Comparison of ENCODE assay signal across 8 cellular contexts in the genomic region with DNA sequence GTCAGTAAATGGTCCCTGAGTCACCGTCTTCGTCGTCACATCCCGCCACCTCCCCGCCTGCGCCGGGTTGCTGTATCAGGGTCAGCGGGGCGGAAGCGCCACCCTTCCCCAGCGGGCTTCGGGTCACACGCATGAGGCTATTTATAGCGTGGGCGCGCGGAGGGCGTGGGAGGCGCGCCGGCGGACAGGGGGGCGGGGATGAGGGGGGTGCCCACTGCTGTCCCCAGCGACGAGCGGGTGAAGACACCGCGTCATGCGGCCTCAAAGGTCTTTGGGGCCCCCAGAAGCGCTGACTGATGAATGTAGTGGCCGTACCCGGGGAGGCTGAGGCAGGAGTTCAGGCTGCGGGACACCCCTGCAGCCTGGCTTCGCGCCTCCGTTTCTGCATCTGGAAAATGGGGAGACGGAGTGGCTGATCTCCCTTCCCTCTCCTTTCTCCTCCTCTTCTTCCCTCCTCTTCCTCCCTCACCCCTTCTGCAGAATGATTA. TPM values are rescaled to one million over a fixed set of nuclear protein-coding genes. Genes with fewer than 3 reads are reported as not detected.
DNase-seq lines count a peak whose midpoint lies in the region; ATAC-seq, FAIRE-seq and TF ChIP-seq lines count a peak whose summit lies in the region.

No MANE protein-coding gene starts in this region.

- H3K4me1 ChIP-seq in OCI-LY7 (ENCODE audit: insufficient read depth, low read length, poor library complexity, severe bottlenecking) (no peaks in the 10 kb centered on the region), right atrium auricular region (peaks cover 0 to 12% of the 10 kb centered on the region in 2 donors), gastrocnemius medialis (peaks cover 7 to 12% of the 10 kb centered on the region in 2 donors)

- no peak overlapping the region for H3K4me3 ChIP-seq in OCI-LY7 (ENCODE audit: low read depth, low read length, poor library complexity, severe bottlenecking)
- H3K4me3 ChIP-seq in right atrium auricular region = peak overlapping the region; percentile 19 to 38
- H3K4me3 ChIP-seq in gastrocnemius medialis = peak overlapping the region; percentile 23 to 43 (median 38)

- H3K9me3 ChIP-seq in OCI-LY7 (ENCODE audit: low read length) (no peaks in the 10 kb centered on the region), right atrium auricular region (no peaks in the 10 kb centered on the region), gastrocnemius medialis (no peaks in the 10 kb centered on the region)

- no peak overlapping the region for H3K27ac Mint-ChIP-seq in activated naive CD4-positive, alpha-beta T cell treated with anti-CD3 and anti-CD28 coated beads, Interleukin-2, amount 50 U/mL, for 72 hours

- H2AFZ ChIP-seq in OCI-LY7 (ENCODE audit: low read length) = no peak overlapping the region

- H3K36me3 Mint-ChIP-seq in activated naive CD4-positive, alpha-beta T cell treated with anti-CD3 and anti-CD28 coated beads, Interleukin-2, amount 50 U/mL, for 72 hours = no peaks in the 10 kb centered on the region

- no peaks in the 10 kb centered on the region for H3K9me3 Mint-ChIP-seq in activated naive CD4-positive, alpha-beta T cell treated with anti-CD3 and anti-CD28 coated beads, Interleukin-2, amount 50 U/mL, for 72 hours

- H3K27ac ChIP-seq in OCI-LY7 (ENCODE audit: low read depth, low read length, poor library complexity, severe bottlenecking) (no peak overlapping the region), right atrium auricular region (peak overlapping the region in 1 of 2 donors; percentile 17), gastrocnemius medialis (no peak overlapping the region)

- no peaks in the 10 kb centered on the region for H4K20me1 ChIP-seq in OCI-LY7 (ENCODE audit: insufficient read depth, low read length)

- no TSS peak for BruUV-seq in OCI-LY7 (replicated peaks; lab: Mats Ljungman, UMichigan)

- no peaks in the 10 kb centered on the region for H3K79me2 ChIP-seq in OCI-LY7 (ENCODE audit: insufficient read depth, low read depth, low read length)

- intact Hi-C loops in OCI-LY7 (cut with micrococcal nuclease; ENCODE audit: unreplicated experiment) = no loop called here
- intact Hi-C loops in gastrocnemius medialis (cut with DNase I; ENCODE audit: low total_unique reads) = no loop called here

- no peaks in the 10 kb centered on the region for H3K9me2 ChIP-seq in OCI-LY7 (ENCODE audit: insufficient read depth, low read length)

- no peak for FAIRE-seq in GM19239 (lab: Jason Lieb, UNC)

- no peak for TF ChIP-seq POLR2A in gastrocnemius medialis (IDR thresholded peaks at IDR 0.05)

- H3K27me3 ChIP-seq in right atrium auricular region (no peaks in the 10 kb centered on the region), gastrocnemius medialis (peaks cover 13 to 40% (median 16%) of the 10 kb centered on the region in 3 donors)

- H3K4me2 ChIP-seq in OCI-LY7 (ENCODE audit: low read length) = peak overlapping the region; percentile 26

- H3K36me3 ChIP-seq in OCI-LY7 (ENCODE audit: insufficient read depth, low read length) = no peaks in the 10 kb centered on the region
- H3K36me3 ChIP-seq in right atrium auricular region = no peaks in the 10 kb centered on the region
- H3K36me3 ChIP-seq in gastrocnemius medialis = no peaks in the 10 kb centered on the region

- no peak for TF ChIP-seq CTCF in OCI-LY7 (conservative IDR thresholded peaks at IDR 0.05; ENCODE audit: low read length)
- TF ChIP-seq CTCF in right atrium auricular region (IDR thresholded peaks at IDR 0.05) = no peak
- no peak for TF ChIP-seq CTCF in gastrocnemius medialis (IDR thresholded peaks at IDR 0.05 in 4 of 5, conservative IDR thresholded peaks at IDR 0.05 in 1 of 5)

- peak; percentile 77 to 99 for ATAC-seq in activated naive CD4-positive, alpha-beta T cell treated with anti-CD3 and anti-CD28 coated beads, Interleukin-2, amount 50 U/mL, for 72 hours
- ATAC-seq in gastrocnemius medialis = peak; percentile 65 to 76
- ATAC-seq in SK-N-SH treated with all-trans-retinoic acid at 6 μM for 48 hours = no peak

- CTCF ChIA-PET in OCI-LY7 (lab: Charles Lee; ENCODE audit: unreplicated experiment) = no interaction called here

- peak; percentile 72 for DNase-seq in GM19239 (ENCODE audit: insufficient read length, low spot score)
- DNase-seq in OCI-LY7 (ENCODE audit: low spot score) = peak; percentile 29
- DNase-seq in activated naive CD4-positive, alpha-beta T cell treated with anti-CD3 and anti-CD28 coated beads, Interleukin-2, amount 50 U/mL, for 72 hours (ENCODE audit: low spot score in 2 of 2) = peak; percentile 23 to 67
- DNase-seq in right atrium auricular region (ENCODE audit: low spot score) = peak; percentile 86
- DNase-seq in gastrocnemius medialis = peak; percentile 25 to 39
- DNase-seq in NCI-H446 treated with DMSO at 0.1 percent for 48 hours (lab: John Stamatoyannopoulos, UW) = no peak
- DNase-seq in HuH-7 (ENCODE audit: low spot score) = no peak

- in situ Hi-C loops in gastrocnemius medialis (cut with MboI; ENCODE audit: low sequenced_read_pairs in 4 of 4) = no loop called here

- POLR2A ChIA-PET in OCI-LY7 (lab: Charles Lee) = no interaction called here

TF ChIP-seq in SK-N-SH treated with all-trans-retinoic acid at 6 μM for 48 hours, 23 proteins besides CTCF, POLR2A, EP300 and RAD21 (continues in another document):
- TF ChIP-seq ZFP30 (CRISPR knock-in tag; IDR thresholded peaks at IDR 0.05) (no peak), ZC3H10 (CRISPR knock-in tag; IDR thresholded peaks at IDR 0.05) (no peak), ZNF70 (CRISPR knock-in tag; IDR thresholded peaks at IDR 0.05) (no peak), GLIS3 (CRISPR knock-in tag; IDR thresholded peaks at IDR 0.05) (no peak), ISL1 (CRISPR knock-in tag; IDR thresholded peaks at IDR 0.05) (no peak), PPARA (CRISPR knock-in tag; IDR thresholded peaks at IDR 0.05; ENCODE audit: borderline replicate concordance) (no peak), SNAI2 (CRISPR knock-in tag; IDR thresholded peaks at IDR 0.05) (no peak), RARB (CRISPR knock-in tag; IDR thresholded peaks at IDR 0.05) (no peak), OSR1 (CRISPR knock-in tag; IDR thresholded peaks at IDR 0.05) (no peak), POU6F1 (CRISPR knock-in tag; IDR thresholded peaks at IDR 0.05; ENCODE audit: borderline replicate concordance, low read depth) (no peak), ZFP3 (CRISPR knock-in tag; IDR thresholded peaks at IDR 0.05) (no peak), ARNTL (CRISPR knock-in tag; IDR thresholded peaks at IDR 0.05; ENCODE audit: borderline replicate concordance, low read depth) (no peak), ESRRG (CRISPR knock-in tag; IDR thresholded peaks at IDR 0.05) (no peak), ZNF565 (CRISPR knock-in tag; conservative IDR thresholded peaks at IDR 0.05; ENCODE audit: low read depth) (no peak), TOX (CRISPR knock-in tag; IDR thresholded peaks at IDR 0.05; ENCODE audit: borderline replicate concordance) (no peak), ZNF8 (CRISPR knock-in tag; IDR thresholded peaks at IDR 0.05) (no peak)
- TF ChIP-seq, protein P1, sequence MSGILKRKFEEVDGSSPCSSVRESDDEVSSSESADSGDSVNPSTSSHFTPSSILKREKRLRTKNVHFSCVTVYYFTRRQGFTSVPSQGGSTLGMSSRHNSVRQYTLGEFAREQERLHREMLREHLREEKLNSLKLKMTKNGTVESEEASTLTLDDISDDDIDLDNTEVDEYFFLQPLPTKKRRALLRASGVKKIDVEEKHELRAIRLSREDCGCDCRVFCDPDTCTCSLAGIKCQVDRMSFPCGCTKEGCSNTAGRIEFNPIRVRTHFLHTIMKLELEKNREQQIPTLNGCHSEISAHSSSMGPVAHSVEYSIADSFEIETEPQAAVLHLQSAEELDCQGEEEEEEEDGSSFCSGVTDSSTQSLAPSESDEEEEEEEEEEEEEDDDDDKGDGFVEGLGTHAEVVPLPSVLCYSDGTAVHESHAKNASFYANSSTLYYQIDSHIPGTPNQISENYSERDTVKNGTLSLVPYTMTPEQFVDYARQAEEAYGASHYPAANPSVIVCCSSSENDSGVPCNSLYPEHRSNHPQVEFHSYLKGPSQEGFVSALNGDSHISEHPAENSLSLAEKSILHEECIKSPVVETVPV (CRISPR knock-in tag; IDR thresholded peaks at IDR 0.05) = no peak
- TF ChIP-seq, protein P2, sequence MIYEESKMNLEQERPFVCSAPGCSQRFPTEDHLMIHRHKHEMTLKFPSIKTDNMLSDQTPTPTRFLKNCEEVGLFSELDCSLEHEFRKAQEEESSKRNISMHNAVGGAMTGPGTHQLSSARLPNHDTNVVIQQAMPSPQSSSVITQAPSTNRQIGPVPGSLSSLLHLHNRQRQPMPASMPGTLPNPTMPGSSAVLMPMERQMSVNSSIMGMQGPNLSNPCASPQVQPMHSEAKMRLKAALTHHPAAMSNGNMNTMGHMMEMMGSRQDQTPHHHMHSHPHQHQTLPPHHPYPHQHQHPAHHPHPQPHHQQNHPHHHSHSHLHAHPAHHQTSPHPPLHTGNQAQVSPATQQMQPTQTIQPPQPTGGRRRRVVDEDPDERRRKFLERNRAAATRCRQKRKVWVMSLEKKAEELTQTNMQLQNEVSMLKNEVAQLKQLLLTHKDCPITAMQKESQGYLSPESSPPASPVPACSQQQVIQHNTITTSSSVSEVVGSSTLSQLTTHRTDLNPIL (CRISPR knock-in tag; IDR thresholded peaks at IDR 0.05; ENCODE audit: low read depth) = no peak

RNA-seq across cellular contexts. Expression of gene UNC13A, which starts 7.9 kb away (rescaled TPM):
- total RNA-seq in OCI-LY7 (2014; rRNA removed; shearing (Covaris generic)) = 0.80 and 0.92 TPM in 2 replicates
- total RNA-seq in OCI-LY7 (2022) (0.72 and 0.76 TPM in 2 replicates), right atrium auricular region (under 1 TPM in 1 of 2 donors, not detected in 1; 0.08 TPM), gastrocnemius medialis (not detected)
- under 1 TPM; 0.04 to 0.20 TPM for total RNA-seq in activated naive CD4-positive, alpha-beta T cell treated with anti-CD3 and anti-CD28 coated beads, Interleukin-2, amount 50 U/mL, for 72 hours

RNA-seq across cellular contexts. Expression of gene MAP1S, which starts 39.0 kb away (rescaled TPM):
- total RNA-seq in OCI-LY7 (2014; rRNA removed; shearing (Covaris generic)) = 11.5 and 31.6 TPM in 2 replicates
- total RNA-seq in OCI-LY7 (2022) (53.1 and 61.1 TPM in 2 replicates), right atrium auricular region (10 to 100 TPM; 26.8 to 31.2 TPM), gastrocnemius medialis (10 to 100 TPM; 20.0 to 61.5 (median 35.1) TPM)
- total RNA-seq in activated naive CD4-positive, alpha-beta T cell treated with anti-CD3 and anti-CD28 coated beads, Interleukin-2, amount 50 U/mL, for 72 hours = 10 to 100 TPM; 57.8 to 65.8 TPM

Comparison
In these comparisons a context has a peak if more than half of its experiments do, and no peak if none do; other contexts are left out.
1. DNase-seq: peak in GM19239 (single experiment), OCI-LY7 (single experiment), activated naive CD4-positive, alpha-beta T cell treated with anti-CD3 and anti-CD28 coated beads, Interleukin-2, amount 50 U/mL, for 72 hours (2 of 2), right atrium auricular region (single experiment) and gastrocnemius medialis (2 of 2); none in NCI-H446 treated with DMSO at 0.1 percent for 48 hours (single experiment) and HuH-7 (single experiment).